Comparison of ENCODE assay signal across 17 cellular contexts in genomic region chr9:88215181-88216131, GRCh38.
DNase-seq lines count a peak whose midpoint lies in the region; ATAC-seq, FAIRE-seq and TF ChIP-seq lines count a peak whose summit lies in the region.
"Had no signal": no experiment of that assay in that cellular context is flagged by ENCODE, and none has a peak within 500 bp of the region (broad histone marks: within the 10 kb centered on the region; RNA-seq: fewer than 3 reads in every experiment).

No MANE protein-coding gene starts in this region.

- no peak for TF ChIP-seq EP300 in esophagus muscularis mucosa (IDR thresholded peaks at IDR 0.05)

- H3K4me2 ChIP-seq in BLaER1 treated with 17β-estradiol and CSF1 and Interleukin-3, amounts not matched to agents 10 nM and 100 nM: peak overlapping the region in 6 of 11 experiments; percentile 0 to 25 (median 9); a peak in 1 of 22 replicates
- H3K4me2 ChIP-seq in GM23338: no peak overlapping the region
- H3K4me2 ChIP-seq: A549 had no signal

- TF ChIP-seq POLR2A in esophagus muscularis mucosa (IDR thresholded peaks at IDR 0.05; ENCODE audit: low read depth): no peak

- H3K9ac ChIP-seq in BLaER1 treated with 17β-estradiol and CSF1 and Interleukin-3, amounts not matched to agents 10 nM and 100 nM: no peak overlapping the region

- no peaks in the 10 kb centered on the region for H4K20me1 ChIP-seq in BLaER1 treated with 17β-estradiol and CSF1 and Interleukin-3, amounts not matched to agents 10 nM and 100 nM
- no peaks in the 10 kb centered on the region for H4K20me1 ChIP-seq in GM23338 (replicated peaks; ENCODE audit: insufficient read depth)

- H3K36me3 Mint-ChIP-seq in GM23338 (ENCODE audit: low read depth): no peaks in the 10 kb centered on the region
- H3K36me3 Mint-ChIP-seq in nephron (ENCODE audit: low read depth): peaks cover 5% of the 10 kb centered on the region
- H3K36me3 Mint-ChIP-seq: CD14-positive monocyte; CD8-positive, alpha-beta T cell had no signal

- H3K36me3 ChIP-seq in BLaER1 treated with 17β-estradiol and CSF1 and Interleukin-3, amounts not matched to agents 10 nM and 100 nM: no peaks in the 10 kb centered on the region
- no peaks in the 10 kb centered on the region for H3K36me3 ChIP-seq in GM23338 (ENCODE audit: insufficient read depth)
- H3K36me3 ChIP-seq in esophagus muscularis mucosa: no peaks in the 10 kb centered on the region
- H3K36me3 ChIP-seq: BE2C had no signal

- H3K4me1 ChIP-seq in BLaER1 treated with 17β-estradiol and CSF1 and Interleukin-3, amounts not matched to agents 10 nM and 100 nM: peaks cover 15 to 43% (median 29%) of the 10 kb centered on the region in 10 experiments
- 0 out of 2 replicates have a peak, but pooled peaks cover 4% of the 10 kb centered on the region for H3K4me1 ChIP-seq in GM23338 (ENCODE audit: insufficient read depth)
- no peaks in the 10 kb centered on the region for H3K4me1 ChIP-seq in esophagus muscularis mucosa
- H3K4me1 ChIP-seq: A549, BE2C had no signal

- 69% methylated on average over 10 of the region's 10 CpGs for WGBS in esophagus muscularis mucosa

- H3K4me3 ChIP-seq in BLaER1 treated with 17β-estradiol and CSF1 and Interleukin-3, amounts not matched to agents 10 nM and 100 nM: no peak overlapping the region
- no peak overlapping the region for H3K4me3 ChIP-seq in GM23338
- no peak overlapping the region for H3K4me3 ChIP-seq in esophagus muscularis mucosa
- H3K4me3 ChIP-seq: A549 had no signal

- H3K9me2 ChIP-seq in GM23338 (ENCODE audit: insufficient read depth): no peaks in the 10 kb centered on the region

- no peak for TF ChIP-seq CTCF in GM23338 (conservative IDR thresholded peaks at IDR 0.05; ENCODE audit: low read depth in 2 of 2)
- TF ChIP-seq CTCF in esophagus muscularis mucosa (IDR thresholded peaks at IDR 0.05): no peak
- no peak for TF ChIP-seq CTCF in nephron (IDR thresholded peaks at IDR 0.05; ENCODE audit: unreplicated experiment in 3 of 3)
- no peak for TF ChIP-seq CTCF in GM13977 (IDR thresholded peaks at IDR 0.05; ENCODE audit: extremely low read depth, insufficient read depth, missing control alignments)
- TF ChIP-seq CTCF in D721Med (IDR thresholded peaks at IDR 0.05; ENCODE audit: insufficient read depth, missing control alignments): no peak

- H3K27ac ChIP-seq in BLaER1 treated with 17β-estradiol and CSF1 and Interleukin-3, amounts not matched to agents 10 nM and 100 nM: no peak overlapping the region
- H3K27ac ChIP-seq in GM23338 (ENCODE audit: low read depth) (no peak overlapping the region), esophagus muscularis mucosa (replicated peaks in 1 of 4) (no peak overlapping the region)
- H3K27ac ChIP-seq: A549 had no signal

- peaks cover 16% of the 10 kb centered on the region; the same call in 2 of the 3 replicates for H3K4me1 Mint-ChIP-seq in GM23338
- peaks cover 33% of the 10 kb centered on the region for H3K4me1 Mint-ChIP-seq in nephron

- in situ Hi-C loops in GM13977 (cut with MboI; ENCODE audit: low pct_unique_long_range_greater_than_20kb, low sequenced_read_pairs, unreplicated experiment): no loop called here

- ATAC-seq in GM23338: no peak
- ATAC-seq: A549; CD8-positive, alpha-beta T cell had no signal

- H3K27ac Mint-ChIP-seq in GM23338: no peak overlapping the region
- peak overlapping the region; percentile 21 to 74 (median 24) for H3K27ac Mint-ChIP-seq in nephron
- H3K27ac Mint-ChIP-seq: CD8-positive, alpha-beta T cell; H9 had no signal

- H3K27me3 ChIP-seq in BLaER1 treated with 17β-estradiol and CSF1 and Interleukin-3, amounts not matched to agents 10 nM and 100 nM: no peaks in the 10 kb centered on the region
- H3K27me3 ChIP-seq in GM23338 (ENCODE audit: insufficient read depth): no peaks in the 10 kb centered on the region
- peaks cover 0 to under 1% (median 0%) of the 10 kb centered on the region in 4 donors for H3K27me3 ChIP-seq in esophagus muscularis mucosa
- H3K27me3 ChIP-seq: BE2C had no signal

- no peaks in the 10 kb centered on the region for H3F3A ChIP-seq in GM23338 (replicated peaks; ENCODE audit: low read depth)

- H3K27me3 Mint-ChIP-seq in GM23338 (ENCODE audit: insufficient read depth, low read depth, poor library complexity) (no peaks in the 10 kb centered on the region), nephron (ENCODE audit: low read depth) (peaks cover 3% of the 10 kb centered on the region)

- intact Hi-C loops in esophagus muscularis mucosa (cut with DNase I): no loop called here

- peak overlapping the region; percentile 25; the same call in 1 of the 2 replicates for H2AFZ ChIP-seq in GM23338

- no peak for FAIRE-seq in D721Med (lab: Jason Lieb, UNC)
- FAIRE-seq: A549, HTR-8/SVneo had no signal

- H3K4me3 Mint-ChIP-seq in GM23338 (no peak overlapping the region), nephron (no peak overlapping the region)
- H3K4me3 Mint-ChIP-seq: CD14-positive monocyte; CD8-positive, alpha-beta T cell; H9 had no signal

- H3K9me3 ChIP-seq in BLaER1 treated with 17β-estradiol and CSF1 and Interleukin-3, amounts not matched to agents 10 nM and 100 nM (replicated peaks in 1 of 11): peaks cover 13 to 31% (median 24%) of the 10 kb centered on the region in 11 experiments; a peak in 21 of 22 replicates
- H3K9me3 ChIP-seq in esophagus muscularis mucosa: peaks cover 0 to 11% (median 7%) of the 10 kb centered on the region in 4 donors
- H3K9me3 ChIP-seq: BE2C had no signal

- H3K9me3 Mint-ChIP-seq in GM23338 (peaks cover 3% of the 10 kb centered on the region; the same call in 1 of the 3 replicates), nephron (peaks cover 18% of the 10 kb centered on the region)
- H3K9me3 Mint-ChIP-seq: H9 had no signal

- H3K79me2 ChIP-seq in GM23338 (replicated peaks; ENCODE audit: insufficient read depth): no peaks in the 10 kb centered on the region

- no peak for DNase-seq in GM23338 (ENCODE audit: low spot score)
- peak; percentile 19 for DNase-seq in esophagus muscularis mucosa (ENCODE audit: extremely low spot score)
- no peak for DNase-seq in GM13977 (ENCODE audit: low spot score)
- DNase-seq in T1000 (lab: John Stamatoyannopoulos, UW): no peak
- DNase-seq in D721Med (ENCODE audit: insufficient read length, low spot score): no peak
- DNase-seq in germinal center (ENCODE audit: low spot score): no peak
- DNase-seq: BE2C; CD8-positive, alpha-beta T cell; COR-L47; DMS53; GF-D8; H9 had no signal

TF ChIP-seq in GM23338, 12 proteins besides CTCF, POLR2A, EP300 and RAD21 (continues in another document):
- TF ChIP-seq, protein P1, sequence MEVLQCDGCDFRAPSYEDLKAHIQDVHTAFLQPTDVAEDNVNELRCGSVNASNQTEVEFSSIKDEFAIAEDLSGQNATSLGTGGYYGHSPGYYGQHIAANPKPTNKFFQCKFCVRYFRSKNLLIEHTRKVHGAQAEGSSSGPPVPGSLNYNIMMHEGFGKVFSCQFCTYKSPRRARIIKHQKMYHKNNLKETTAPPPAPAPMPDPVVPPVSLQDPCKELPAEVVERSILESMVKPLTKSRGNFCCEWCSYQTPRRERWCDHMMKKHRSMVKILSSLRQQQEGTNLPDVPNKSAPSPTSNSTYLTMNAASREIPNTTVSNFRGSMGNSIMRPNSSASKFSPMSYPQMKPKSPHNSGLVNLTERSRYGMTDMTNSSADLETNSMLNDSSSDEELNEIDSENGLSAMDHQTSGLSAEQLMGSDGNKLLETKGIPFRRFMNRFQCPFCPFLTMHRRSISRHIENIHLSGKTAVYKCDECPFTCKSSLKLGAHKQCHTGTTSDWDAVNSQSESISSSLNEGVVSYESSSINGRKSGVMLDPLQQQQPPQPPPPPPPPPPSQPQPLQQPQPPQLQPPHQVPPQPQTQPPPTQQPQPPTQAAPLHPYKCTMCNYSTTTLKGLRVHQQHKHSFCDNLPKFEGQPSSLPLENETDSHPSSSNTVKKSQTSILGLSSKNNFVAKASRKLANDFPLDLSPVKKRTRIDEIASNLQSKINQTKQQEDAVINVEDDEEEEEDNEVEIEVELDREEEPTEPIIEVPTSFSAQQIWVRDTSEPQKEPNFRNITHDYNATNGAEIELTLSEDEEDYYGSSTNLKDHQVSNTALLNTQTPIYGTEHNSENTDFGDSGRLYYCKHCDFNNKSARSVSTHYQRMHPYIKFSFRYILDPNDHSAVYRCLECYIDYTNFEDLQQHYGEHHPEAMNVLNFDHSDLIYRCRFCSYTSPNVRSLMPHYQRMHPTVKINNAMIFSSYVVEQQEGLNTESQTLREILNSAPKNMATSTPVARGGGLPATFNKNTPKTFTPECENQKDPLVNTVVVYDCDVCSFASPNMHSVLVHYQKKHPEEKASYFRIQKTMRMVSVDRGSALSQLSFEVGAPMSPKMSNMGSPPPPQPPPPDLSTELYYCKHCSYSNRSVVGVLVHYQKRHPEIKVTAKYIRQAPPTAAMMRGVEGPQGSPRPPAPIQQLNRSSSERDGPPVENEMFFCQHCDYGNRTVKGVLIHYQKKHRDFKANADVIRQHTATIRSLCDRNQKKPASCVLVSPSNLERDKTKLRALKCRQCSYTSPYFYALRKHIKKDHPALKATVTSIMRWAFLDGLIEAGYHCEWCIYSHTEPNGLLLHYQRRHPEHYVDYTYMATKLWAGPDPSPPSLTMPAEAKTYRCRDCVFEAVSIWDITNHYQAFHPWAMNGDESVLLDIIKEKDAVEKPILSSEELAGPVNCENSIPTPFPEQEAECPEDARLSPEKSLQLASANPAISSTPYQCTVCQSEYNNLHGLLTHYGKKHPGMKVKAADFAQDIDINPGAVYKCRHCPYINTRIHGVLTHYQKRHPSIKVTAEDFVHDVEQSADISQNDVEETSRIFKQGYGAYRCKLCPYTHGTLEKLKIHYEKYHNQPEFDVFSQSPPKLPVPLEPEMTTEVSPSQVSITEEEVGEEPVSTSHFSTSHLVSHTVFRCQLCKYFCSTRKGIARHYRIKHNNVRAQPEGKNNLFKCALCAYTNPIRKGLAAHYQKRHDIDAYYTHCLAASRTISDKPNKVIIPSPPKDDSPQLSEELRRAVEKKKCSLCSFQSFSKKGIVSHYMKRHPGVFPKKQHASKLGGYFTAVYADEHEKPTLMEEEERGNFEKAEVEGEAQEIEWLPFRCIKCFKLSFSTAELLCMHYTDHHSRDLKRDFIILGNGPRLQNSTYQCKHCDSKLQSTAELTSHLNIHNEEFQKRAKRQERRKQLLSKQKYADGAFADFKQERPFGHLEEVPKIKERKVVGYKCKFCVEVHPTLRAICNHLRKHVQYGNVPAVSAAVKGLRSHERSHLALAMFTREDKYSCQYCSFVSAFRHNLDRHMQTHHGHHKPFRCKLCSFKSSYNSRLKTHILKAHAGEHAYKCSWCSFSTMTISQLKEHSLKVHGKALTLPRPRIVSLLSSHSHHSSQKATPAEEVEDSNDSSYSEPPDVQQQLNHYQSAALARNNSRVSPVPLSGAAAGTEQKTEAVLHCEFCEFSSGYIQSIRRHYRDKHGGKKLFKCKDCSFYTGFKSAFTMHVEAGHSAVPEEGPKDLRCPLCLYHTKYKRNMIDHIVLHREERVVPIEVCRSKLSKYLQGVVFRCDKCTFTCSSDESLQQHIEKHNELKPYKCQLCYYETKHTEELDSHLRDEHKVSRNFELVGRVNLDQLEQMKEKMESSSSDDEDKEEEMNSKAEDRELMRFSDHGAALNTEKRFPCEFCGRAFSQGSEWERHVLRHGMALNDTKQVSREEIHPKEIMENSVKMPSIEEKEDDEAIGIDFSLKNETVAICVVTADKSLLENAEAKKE (CRISPR knock-in tag; IDR thresholded peaks at IDR 0.05): no peak
- TF ChIP-seq JUNB (IDR thresholded peaks at IDR 0.05; ENCODE audit: unreplicated experiment): no peak
- no peak for TF ChIP-seq ZNF114 (CRISPR knock-in tag; IDR thresholded peaks at IDR 0.05)
- TF ChIP-seq CREB1 (CRISPR knock-in tag; IDR thresholded peaks at IDR 0.05; ENCODE audit: low read depth): no peak
